Comparison of ENCODE assay signal across 1 cellular context in genomic region chr2:8489221-8489620, GRCh38.
TF ChIP-seq lines count a peak whose summit lies in the region.

No MANE protein-coding gene starts in this region.

TF ChIP-seq in GM12878, 131 proteins besides CTCF, POLR2A, EP300 and RAD21 (continued from another document):
- TF ChIP-seq NFXL1 (IDR thresholded peaks at IDR 0.05; ENCODE audit: borderline replicate concordance) (no peak), MEF2B (IDR thresholded peaks at IDR 0.05; ENCODE audit: partially characterized antibody, poor library complexity, severe bottlenecking) (peak; percentile 62), ZBTB33 (IDR thresholded peaks at IDR 0.05) (peak; percentile 81), E4F1 (IDR thresholded peaks at IDR 0.05; ENCODE audit: borderline replicate concordance, partially characterized antibody) (no peak), ATF2 (IDR thresholded peaks at IDR 0.05; ENCODE audit: low read length) (no peak), IRF4 (IDR thresholded peaks at IDR 0.05; ENCODE audit: low read depth, low read length) (no peak), RBBP5 (conservative IDR thresholded peaks at IDR 0.05) (no peak), NKRF (conservative IDR thresholded peaks at IDR 0.05) (no peak), TCF12 (IDR thresholded peaks at IDR 0.05; ENCODE audit: low read depth, low read length) (no peak), ZBED1 (IDR thresholded peaks at IDR 0.05; ENCODE audit: borderline replicate concordance) (no peak), CHD1 (IDR thresholded peaks at IDR 0.05; ENCODE audit: low read depth, low read length) (no peak), HCFC1 (IDR thresholded peaks at IDR 0.05; ENCODE audit: low read length) (no peak), CBX3 (IDR thresholded peaks at IDR 0.05; ENCODE audit: borderline replicate concordance, low read depth) (no peak), ETV6 (conservative IDR thresholded peaks at IDR 0.05 in 1 of 2, IDR thresholded peaks at IDR 0.05 in 1 of 2; ENCODE audit: borderline replicate concordance in 1 of 2, low read depth in 1 of 2) (no peak), CREB1 (IDR thresholded peaks at IDR 0.05; ENCODE audit: low read depth) (no peak), CBFB (IDR thresholded peaks at IDR 0.05; ENCODE audit: low read depth) (no peak), BCL3 (IDR thresholded peaks at IDR 0.05; ENCODE audit: borderline replicate concordance, insufficient read depth, low read depth, low read length, poor library complexity, severe bottlenecking) (no peak), CREM (IDR thresholded peaks at IDR 0.05; ENCODE audit: low read depth) (no peak), NFYA (IDR thresholded peaks at IDR 0.05; ENCODE audit: borderline replicate concordance, low read depth, low read length) (no peak), LARP7 (IDR thresholded peaks at IDR 0.05) (0 out of 2 replicates have a peak, but pooled peaks have one; percentile 28), TCF7 (IDR thresholded peaks at IDR 0.05; ENCODE audit: borderline replicate concordance) (no peak), MAX (IDR thresholded peaks at IDR 0.05; ENCODE audit: low read depth, low read length) (no peak), ATF3 (IDR thresholded peaks at IDR 0.05; ENCODE audit: borderline replicate concordance, extremely low read depth, low read depth, low read length) (no peak), PAX8 (IDR thresholded peaks at IDR 0.05) (no peak), CBX5 (IDR thresholded peaks at IDR 0.05; ENCODE audit: low read depth) (no peak), TAF1 (IDR thresholded peaks at IDR 0.05; ENCODE audit: borderline replicate concordance, low read depth, low read length) (no peak)
- TF ChIP-seq, protein P1, sequence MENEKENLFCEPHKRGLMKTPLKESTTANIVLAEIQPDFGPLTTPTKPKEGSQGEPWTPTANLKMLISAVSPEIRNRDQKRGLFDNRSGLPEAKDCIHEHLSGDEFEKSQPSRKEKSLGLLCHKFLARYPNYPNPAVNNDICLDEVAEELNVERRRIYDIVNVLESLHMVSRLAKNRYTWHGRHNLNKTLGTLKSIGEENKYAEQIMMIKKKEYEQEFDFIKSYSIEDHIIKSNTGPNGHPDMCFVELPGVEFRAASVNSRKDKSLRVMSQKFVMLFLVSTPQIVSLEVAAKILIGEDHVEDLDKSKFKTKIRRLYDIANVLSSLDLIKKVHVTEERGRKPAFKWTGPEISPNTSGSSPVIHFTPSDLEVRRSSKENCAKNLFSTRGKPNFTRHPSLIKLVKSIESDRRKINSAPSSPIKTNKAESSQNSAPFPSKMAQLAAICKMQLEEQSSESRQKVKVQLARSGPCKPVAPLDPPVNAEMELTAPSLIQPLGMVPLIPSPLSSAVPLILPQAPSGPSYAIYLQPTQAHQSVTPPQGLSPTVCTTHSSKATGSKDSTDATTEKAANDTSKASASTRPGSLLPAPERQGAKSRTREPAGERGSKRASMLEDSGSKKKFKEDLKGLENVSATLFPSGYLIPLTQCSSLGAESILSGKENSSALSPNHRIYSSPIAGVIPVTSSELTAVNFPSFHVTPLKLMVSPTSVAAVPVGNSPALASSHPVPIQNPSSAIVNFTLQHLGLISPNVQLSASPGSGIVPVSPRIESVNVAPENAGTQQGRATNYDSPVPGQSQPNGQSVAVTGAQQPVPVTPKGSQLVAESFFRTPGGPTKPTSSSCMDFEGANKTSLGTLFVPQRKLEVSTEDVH (IDR thresholded peaks at IDR 0.05; ENCODE audit: low read depth, partially characterized antibody): no peak
- TF ChIP-seq, protein P2, sequence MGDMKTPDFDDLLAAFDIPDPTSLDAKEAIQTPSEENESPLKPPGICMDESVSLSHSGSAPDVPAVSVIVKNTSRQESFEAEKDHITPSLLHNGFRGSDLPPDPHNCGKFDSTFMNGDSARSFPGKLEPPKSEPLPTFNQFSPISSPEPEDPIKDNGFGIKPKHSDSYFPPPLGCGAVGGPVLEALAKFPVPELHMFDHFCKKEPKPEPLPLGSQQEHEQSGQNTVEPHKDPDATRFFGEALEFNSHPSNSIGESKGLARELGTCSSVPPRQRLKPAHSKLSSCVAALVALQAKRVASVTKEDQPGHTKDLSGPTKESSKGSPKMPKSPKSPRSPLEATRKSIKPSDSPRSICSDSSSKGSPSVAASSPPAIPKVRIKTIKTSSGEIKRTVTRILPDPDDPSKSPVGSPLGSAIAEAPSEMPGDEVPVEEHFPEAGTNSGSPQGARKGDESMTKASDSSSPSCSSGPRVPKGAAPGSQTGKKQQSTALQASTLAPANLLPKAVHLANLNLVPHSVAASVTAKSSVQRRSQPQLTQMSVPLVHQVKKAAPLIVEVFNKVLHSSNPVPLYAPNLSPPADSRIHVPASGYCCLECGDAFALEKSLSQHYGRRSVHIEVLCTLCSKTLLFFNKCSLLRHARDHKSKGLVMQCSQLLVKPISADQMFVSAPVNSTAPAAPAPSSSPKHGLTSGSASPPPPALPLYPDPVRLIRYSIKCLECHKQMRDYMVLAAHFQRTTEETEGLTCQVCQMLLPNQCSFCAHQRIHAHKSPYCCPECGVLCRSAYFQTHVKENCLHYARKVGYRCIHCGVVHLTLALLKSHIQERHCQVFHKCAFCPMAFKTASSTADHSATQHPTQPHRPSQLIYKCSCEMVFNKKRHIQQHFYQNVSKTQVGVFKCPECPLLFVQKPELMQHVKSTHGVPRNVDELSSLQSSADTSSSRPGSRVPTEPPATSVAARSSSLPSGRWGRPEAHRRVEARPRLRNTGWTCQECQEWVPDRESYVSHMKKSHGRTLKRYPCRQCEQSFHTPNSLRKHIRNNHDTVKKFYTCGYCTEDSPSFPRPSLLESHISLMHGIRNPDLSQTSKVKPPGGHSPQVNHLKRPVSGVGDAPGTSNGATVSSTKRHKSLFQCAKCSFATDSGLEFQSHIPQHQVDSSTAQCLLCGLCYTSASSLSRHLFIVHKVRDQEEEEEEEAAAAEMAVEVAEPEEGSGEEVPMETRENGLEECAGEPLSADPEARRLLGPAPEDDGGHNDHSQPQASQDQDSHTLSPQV (IDR thresholded peaks at IDR 0.05): no peak
- TF ChIP-seq, protein P3, sequence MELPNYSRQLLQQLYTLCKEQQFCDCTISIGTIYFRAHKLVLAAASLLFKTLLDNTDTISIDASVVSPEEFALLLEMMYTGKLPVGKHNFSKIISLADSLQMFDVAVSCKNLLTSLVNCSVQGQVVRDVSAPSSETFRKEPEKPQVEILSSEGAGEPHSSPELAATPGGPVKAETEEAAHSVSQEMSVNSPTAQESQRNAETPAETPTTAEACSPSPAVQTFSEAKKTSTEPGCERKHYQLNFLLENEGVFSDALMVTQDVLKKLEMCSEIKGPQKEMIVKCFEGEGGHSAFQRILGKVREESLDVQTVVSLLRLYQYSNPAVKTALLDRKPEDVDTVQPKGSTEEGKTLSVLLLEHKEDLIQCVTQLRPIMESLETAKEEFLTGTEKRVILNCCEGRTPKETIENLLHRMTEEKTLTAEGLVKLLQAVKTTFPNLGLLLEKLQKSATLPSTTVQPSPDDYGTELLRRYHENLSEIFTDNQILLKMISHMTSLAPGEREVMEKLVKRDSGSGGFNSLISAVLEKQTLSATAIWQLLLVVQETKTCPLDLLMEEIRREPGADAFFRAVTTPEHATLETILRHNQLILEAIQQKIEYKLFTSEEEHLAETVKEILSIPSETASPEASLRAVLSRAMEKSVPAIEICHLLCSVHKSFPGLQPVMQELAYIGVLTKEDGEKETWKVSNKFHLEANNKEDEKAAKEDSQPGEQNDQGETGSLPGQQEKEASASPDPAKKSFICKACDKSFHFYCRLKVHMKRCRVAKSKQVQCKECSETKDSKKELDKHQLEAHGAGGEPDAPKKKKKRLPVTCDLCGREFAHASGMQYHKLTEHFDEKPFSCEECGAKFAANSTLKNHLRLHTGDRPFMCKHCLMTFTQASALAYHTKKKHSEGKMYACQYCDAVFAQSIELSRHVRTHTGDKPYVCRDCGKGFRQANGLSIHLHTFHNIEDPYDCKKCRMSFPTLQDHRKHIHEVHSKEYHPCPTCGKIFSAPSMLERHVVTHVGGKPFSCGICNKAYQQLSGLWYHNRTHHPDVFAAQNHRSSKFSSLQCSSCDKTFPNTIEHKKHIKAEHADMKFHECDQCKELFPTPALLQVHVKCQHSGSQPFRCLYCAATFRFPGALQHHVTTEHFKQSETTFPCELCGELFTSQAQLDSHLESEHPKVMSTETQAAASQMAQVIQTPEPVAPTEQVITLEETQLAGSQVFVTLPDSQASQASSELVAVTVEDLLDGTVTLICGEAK (IDR thresholded peaks at IDR 0.05; ENCODE audit: borderline replicate concordance): no peak
TF ChIP-seq in GM12878: peak in this region for 4.
